ENCODE assay signal across 1 cellular context in genomic region chr7:80748302-80749042, GRCh38.
TF ChIP-seq lines count a peak whose summit lies in the region.

No MANE protein-coding gene starts in this region.

TF ChIP-seq in GM23338, 12 proteins besides CTCF, POLR2A, EP300 and RAD21 (continued from another document):
- TF ChIP-seq ETS1 (IDR thresholded peaks at IDR 0.05), result no peak
- TF ChIP-seq ZNF331 (CRISPR knock-in tag; IDR thresholded peaks at IDR 0.05; ENCODE audit: low read depth), result no peak
